In the genomic region with DNA sequence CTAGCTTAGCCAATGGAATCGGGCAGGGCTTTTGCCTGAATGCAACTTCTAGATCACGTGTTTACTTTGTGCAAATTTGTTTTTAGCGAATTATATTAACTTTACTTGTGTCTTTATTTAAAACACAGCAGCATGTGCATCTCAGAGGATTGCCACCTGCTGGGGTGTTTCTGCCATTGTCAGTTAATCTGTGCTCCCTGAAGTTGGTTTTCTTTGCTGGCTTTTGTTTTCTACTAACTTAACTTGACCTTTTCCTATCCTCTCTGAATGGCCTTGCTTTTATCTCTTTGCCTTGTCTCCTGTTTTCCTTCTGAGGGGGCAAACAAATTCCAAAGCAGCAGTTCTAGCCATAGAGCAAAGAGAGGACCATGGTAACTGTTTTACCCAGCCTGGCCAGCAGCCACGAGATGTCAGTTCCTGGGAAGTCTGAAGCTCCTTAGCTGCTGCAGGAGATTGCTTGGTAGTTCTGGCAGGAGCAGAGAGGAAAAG, we compare ENCODE assay signal across 8 cellular contexts.
DNase-seq lines count a peak whose midpoint lies in the region; ATAC-seq, FAIRE-seq and TF ChIP-seq lines count a peak whose summit lies in the region.

No MANE protein-coding gene starts in this region.

- no peaks in the 10 kb centered on the region for H3K9me3 Mint-ChIP-seq in activated CD4-positive, alpha-beta T cell treated with anti-CD3 and anti-CD28 coated beads for 36 hours (ENCODE audit: low read depth)
- H3K9me3 Mint-ChIP-seq in mesothelial cell of epicardium: no peaks in the 10 kb centered on the region

- no peak overlapping the region for H3K9ac ChIP-seq in K562 (ENCODE audit: insufficient read depth in 1 of 2, low read depth in 2 of 2, low read length in 2 of 2)

- FAIRE-seq in K562 (lab: Jason Lieb, UNC): no peak

- peaks cover 22% of the 10 kb centered on the region for H3K4me1 Mint-ChIP-seq in activated CD4-positive, alpha-beta T cell treated with anti-CD3 and anti-CD28 coated beads for 36 hours
- peaks cover 11% of the 10 kb centered on the region for H3K4me1 Mint-ChIP-seq in mesothelial cell of epicardium

- H3K4me1 ChIP-seq in K562 (replicated peaks in 1 of 2; ENCODE audit: control insufficient read depth in 2 of 2, insufficient read depth in 2 of 2, low read length in 2 of 2): no peaks in the 10 kb centered on the region

- TF ChIP-seq CTCF in K562 (IDR thresholded peaks at IDR 0.05 in 2 of 3, conservative IDR thresholded peaks at IDR 0.05 in 1 of 3; ENCODE audit: insufficient read depth in 2 of 3, low read depth in 1 of 3, low read length in 3 of 3): peak; percentile 26 to 59 (median 52); a peak in 4 of 6 replicates
- TF ChIP-seq CTCF in mesothelial cell of epicardium (IDR thresholded peaks at IDR 0.05; ENCODE audit: unreplicated experiment): peak; percentile 43

- no peak overlapping the region for H3K4me2 ChIP-seq in K562 (ENCODE audit: insufficient read depth, low read length)

- TF ChIP-seq POLR2A in K562 (conservative IDR thresholded peaks at IDR 0.05): no peak

- no peaks in the 10 kb centered on the region for H3K79me2 ChIP-seq in K562 (ENCODE audit: control insufficient read depth, insufficient read depth, low read length)

- no peak overlapping the region for H3K4me3 ChIP-seq in K562

- no peaks in the 10 kb centered on the region for H3K9me3 ChIP-seq in K562 (replicated peaks; ENCODE audit: control insufficient read depth, insufficient read depth, low read depth, low read length)

- H2AFZ ChIP-seq in K562 (ENCODE audit: low read depth, low read length): no peak overlapping the region

- peaks cover 16% of the 10 kb centered on the region for H3K27me3 Mint-ChIP-seq in activated CD4-positive, alpha-beta T cell treated with anti-CD3 and anti-CD28 coated beads for 36 hours
- H3K27me3 Mint-ChIP-seq in mesothelial cell of epicardium (ENCODE audit: low read depth): peaks cover 20% of the 10 kb centered on the region

- TF ChIP-seq RAD21 in K562 (CRISPR knock-in tag; conservative IDR thresholded peaks at IDR 0.05 in 1 of 2, IDR thresholded peaks at IDR 0.05 in 1 of 2): peak; percentile 37 to 39

- peak; percentile 25 for ATAC-seq in activated CD4-positive, alpha-beta T cell treated with anti-CD3 and anti-CD28 coated beads for 36 hours
- ATAC-seq in HG03378 (IDR thresholded peaks at IDR 0.05; ENCODE audit: unreplicated experiment) (peak; percentile 5), K562 (no peak)

- intact Hi-C loops in activated CD4-positive, alpha-beta T cell treated with anti-CD3 and anti-CD28 coated beads for 36 hours (cut with DNase I, micrococcal nuclease): loop anchor here (1.0 to 10.0 kb wide), 3 partner anchors 101 to 1831 kb away; no protein-coding TSS in a partner anchor
- intact Hi-C loops in K562 (cut with micrococcal nuclease): loop anchor here (5.0 to 10.0 kb wide), 2 partner anchors 101 to 179 kb away; no protein-coding TSS in a partner anchor

- 0% methylated on average over 4 of the region's 4 CpGs for WGBS in K562 (ENCODE audit: insufficient coverage, low coverage, missing lambda C conversion rate)

- no peak overlapping the region for H3K4me3 Mint-ChIP-seq in activated CD4-positive, alpha-beta T cell treated with anti-CD3 and anti-CD28 coated beads for 36 hours
- no peak overlapping the region for H3K4me3 Mint-ChIP-seq in mesothelial cell of epicardium

- no TSS peak for BruUV-seq in K562 (replicated peaks; lab: Mats Ljungman, UMichigan)

- CTCF ChIA-PET in activated CD4-positive, alpha-beta T cell treated with anti-CD3 and anti-CD28 coated beads for 36 hours (lab: Charles Lee): interaction anchor here (0.7 to 1.7 kb wide), 5 partner anchors 15 to 102 kb away, joined by 3 to 4 read pairs (median 3); no protein-coding TSS in a partner anchor
- CTCF ChIA-PET in K562 (lab: Yijun Ruan, JAX; ENCODE audit: low intra/inter-chr PET ratio): interaction anchor here (0.6 kb wide), 2 partner anchors 101 to 102 kb away, joined by 3 read pairs; no protein-coding TSS in a partner anchor

- H3K27ac Mint-ChIP-seq in activated CD4-positive, alpha-beta T cell treated with anti-CD3 and anti-CD28 coated beads for 36 hours: no peak overlapping the region
- H3K27ac Mint-ChIP-seq in mesothelial cell of epicardium: no peak overlapping the region

- no peaks in the 10 kb centered on the region for H3K9me1 ChIP-seq in K562 (ENCODE audit: control insufficient read depth, insufficient read depth, low read length)

- H3K36me3 ChIP-seq in K562 (ENCODE audit: control insufficient read depth, insufficient read depth, low read length): no peaks in the 10 kb centered on the region

- no peak for TF ChIP-seq EP300 in K562 (IDR thresholded peaks at IDR 0.05; ENCODE audit: low read length)

- DNase-seq in activated CD4-positive, alpha-beta T cell treated with anti-CD3 and anti-CD28 coated beads for 36 hours: peak; percentile 26
- DNase-seq in activated CD4-positive, alpha-beta T cell treated with anti-CD3 and anti-CD28 coated beads, Interleukin-2, amount 50 U/mL, for 1 hour: no peak
- peak in 1 of 4 experiments; percentile 12 for DNase-seq in K562 (ENCODE audit: extremely low read depth in 1 of 4, low spot score in 3 of 4)
- no peak for DNase-seq in mesothelial cell of epicardium (ENCODE audit: low spot score in 2 of 2, unreplicated experiment in 2 of 2)
- no peak for DNase-seq in NCI-H1092 treated with DMSO at 0.1 percent for 48 hours (lab: John Stamatoyannopoulos, UW)
- DNase-seq in occipital lobe (lab: John Stamatoyannopoulos, UW): no peak
- no peak for DNase-seq in HuH-7.5 (ENCODE audit: low spot score)

- no peak overlapping the region for H3K27ac ChIP-seq in K562 (ENCODE audit: extremely low read depth, low read depth, low read length)

- H3K36me3 Mint-ChIP-seq in activated CD4-positive, alpha-beta T cell treated with anti-CD3 and anti-CD28 coated beads for 36 hours (ENCODE audit: low read depth): no peaks in the 10 kb centered on the region
- H3K36me3 Mint-ChIP-seq in mesothelial cell of epicardium: no peaks in the 10 kb centered on the region

- in situ Hi-C loops in K562 (cut with MboI): no loop called here

- H4K20me1 ChIP-seq in K562 (replicated peaks; ENCODE audit: control insufficient read depth, insufficient read depth, low read length): no peaks in the 10 kb centered on the region

- POLR2A ChIA-PET in activated CD4-positive, alpha-beta T cell treated with anti-CD3 and anti-CD28 coated beads for 36 hours (lab: Charles Lee): no interaction called here
- POLR2A ChIA-PET in K562 (lab: Yijun Ruan, JAX): no interaction called here

- peaks cover 0 to 2% of the 10 kb centered on the region in 2 experiments; a peak in 2 of 5 replicates for H3K27me3 ChIP-seq in K562 (ENCODE audit: control insufficient read depth in 2 of 2, insufficient read depth in 2 of 2, low read length in 2 of 2)

TF ChIP-seq in K562, 482 proteins besides CTCF, POLR2A, EP300 and RAD21:
- TF ChIP-seq ZNF583 (CRISPR knock-in tag; IDR thresholded peaks at IDR 0.05) (no peak), KLF10 (CRISPR knock-in tag; IDR thresholded peaks at IDR 0.05) (no peak), EP400 (IDR thresholded peaks at IDR 0.05) (no peak), ADNP (tag; IDR thresholded peaks at IDR 0.05) (no peak), SMAD3 (CRISPR knock-in tag; conservative IDR thresholded peaks at IDR 0.05) (no peak), POLR2AphosphoS5 (IDR thresholded peaks at IDR 0.05; ENCODE audit: control insufficient read depth, insufficient read depth, low read depth, low read length) (no peak), SMARCE1 (IDR thresholded peaks at IDR 0.05) (no peak), SIRT6 (IDR thresholded peaks at IDR 0.05; ENCODE audit: low read depth, low read length) (no peak), HDAC3 (IDR thresholded peaks at IDR 0.05; ENCODE audit: borderline replicate concordance, partially characterized antibody) (no peak), NCOR1 (IDR thresholded peaks at IDR 0.05) (no peak), BCOR (IDR thresholded peaks at IDR 0.05) (no peak), ATF1 (CRISPR knock-in tag; IDR thresholded peaks at IDR 0.05) (no peak), ATF1 (tag; IDR thresholded peaks at IDR 0.05) (no peak), NCOA4 (IDR thresholded peaks at IDR 0.05; ENCODE audit: partially characterized antibody) (no peak), FOXA1 (IDR thresholded peaks at IDR 0.05; ENCODE audit: borderline replicate concordance) (no peak)
- TF ChIP-seq, protein P1, sequence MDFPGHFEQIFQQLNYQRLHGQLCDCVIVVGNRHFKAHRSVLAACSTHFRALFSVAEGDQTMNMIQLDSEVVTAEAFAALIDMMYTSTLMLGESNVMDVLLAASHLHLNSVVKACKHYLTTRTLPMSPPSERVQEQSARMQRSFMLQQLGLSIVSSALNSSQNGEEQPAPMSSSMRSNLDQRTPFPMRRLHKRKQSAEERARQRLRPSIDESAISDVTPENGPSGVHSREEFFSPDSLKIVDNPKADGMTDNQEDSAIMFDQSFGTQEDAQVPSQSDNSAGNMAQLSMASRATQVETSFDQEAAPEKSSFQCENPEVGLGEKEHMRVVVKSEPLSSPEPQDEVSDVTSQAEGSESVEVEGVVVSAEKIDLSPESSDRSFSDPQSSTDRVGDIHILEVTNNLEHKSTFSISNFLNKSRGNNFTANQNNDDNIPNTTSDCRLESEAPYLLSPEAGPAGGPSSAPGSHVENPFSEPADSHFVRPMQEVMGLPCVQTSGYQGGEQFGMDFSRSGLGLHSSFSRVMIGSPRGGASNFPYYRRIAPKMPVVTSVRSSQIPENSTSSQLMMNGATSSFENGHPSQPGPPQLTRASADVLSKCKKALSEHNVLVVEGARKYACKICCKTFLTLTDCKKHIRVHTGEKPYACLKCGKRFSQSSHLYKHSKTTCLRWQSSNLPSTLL (IDR thresholded peaks at IDR 0.05): no peak
- TF ChIP-seq, protein P2, sequence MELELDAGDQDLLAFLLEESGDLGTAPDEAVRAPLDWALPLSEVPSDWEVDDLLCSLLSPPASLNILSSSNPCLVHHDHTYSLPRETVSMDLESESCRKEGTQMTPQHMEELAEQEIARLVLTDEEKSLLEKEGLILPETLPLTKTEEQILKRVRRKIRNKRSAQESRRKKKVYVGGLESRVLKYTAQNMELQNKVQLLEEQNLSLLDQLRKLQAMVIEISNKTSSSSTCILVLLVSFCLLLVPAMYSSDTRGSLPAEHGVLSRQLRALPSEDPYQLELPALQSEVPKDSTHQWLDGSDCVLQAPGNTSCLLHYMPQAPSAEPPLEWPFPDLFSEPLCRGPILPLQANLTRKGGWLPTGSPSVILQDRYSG (tag; conservative IDR thresholded peaks at IDR 0.05; ENCODE audit: low read depth): no peak
